In the genomic region with DNA sequence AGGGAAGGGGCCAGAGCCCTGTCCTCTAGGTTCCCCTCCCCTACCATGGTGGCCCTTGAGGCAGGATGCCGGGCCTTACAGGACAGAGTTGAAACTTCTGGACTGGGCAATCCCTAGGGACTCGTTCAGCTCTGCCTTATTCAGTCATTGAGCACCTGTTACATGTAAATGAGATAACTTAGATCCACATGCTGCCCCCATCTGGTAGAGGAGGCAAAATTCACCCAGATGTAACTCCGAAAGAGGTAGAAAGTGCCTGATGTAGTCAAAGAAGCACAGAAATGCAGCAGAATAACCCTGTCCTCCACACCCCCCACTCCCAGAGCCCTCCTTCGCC, we compare ENCODE assay signal across 8 cellular contexts. TPM values are rescaled to one million over a fixed set of nuclear protein-coding genes. Genes with fewer than 3 reads are reported as not detected.
A peak's percentile ranks its signal among the peaks of the same experiment; 100 is the strongest.
DNase-seq lines count a peak whose midpoint lies in the region; ATAC-seq, FAIRE-seq and TF ChIP-seq lines count a peak whose summit lies in the region.

No MANE protein-coding gene starts in this region.

- TF ChIP-seq EP300 in neural cell (conservative IDR thresholded peaks at IDR 0.05; ENCODE audit: poor library complexity, severe bottlenecking), result no peak

- H3K9me3 Mint-ChIP-seq in activated T-cell treated with anti-CD3 and anti-CD28 coated beads, Interleukin-2, amount 50 U/mL, for 4 hours, result peaks cover 6% of the 10 kb centered on the region

- peak overlapping the region; percentile 71 for H3K4me3 ChIP-seq in neural cell (ENCODE audit: low read length)

- H3F3A ChIP-seq in neural cell (ENCODE audit: insufficient read depth, low read length, poor library complexity, severe bottlenecking), result no peaks in the 10 kb centered on the region

- H2AFZ ChIP-seq in neural cell (ENCODE audit: low read depth, low read length), result no peak overlapping the region

- no peak for TF ChIP-seq RAD21 in neural cell (conservative IDR thresholded peaks at IDR 0.05)

- no peaks in the 10 kb centered on the region for H3K9me2 ChIP-seq in neural cell (ENCODE audit: insufficient read depth, low read length)

- H3K4me3 Mint-ChIP-seq in activated T-cell treated with anti-CD3 and anti-CD28 coated beads, Interleukin-2, amount 50 U/mL, for 4 hours, result peak overlapping the region; percentile 65

- no peaks in the 10 kb centered on the region for H3K79me2 ChIP-seq in neural cell (replicated peaks; ENCODE audit: insufficient read depth, low read length)

- peaks cover 5% of the 10 kb centered on the region for H3K9me3 ChIP-seq in neural cell (ENCODE audit: low read length)

- FAIRE-seq in HTR-8/SVneo (lab: Jason Lieb, UNC), result no peak

- H3K27me3 Mint-ChIP-seq in activated T-cell treated with anti-CD3 and anti-CD28 coated beads, Interleukin-2, amount 50 U/mL, for 4 hours (ENCODE audit: low read depth), result peaks cover 66% of the 10 kb centered on the region

- H4K20me1 ChIP-seq in neural cell (ENCODE audit: insufficient read depth), result no peaks in the 10 kb centered on the region

- no peak overlapping the region for H3K9ac ChIP-seq in neural cell (ENCODE audit: low read length)

- peaks cover 23% of the 10 kb centered on the region for H3K4me1 Mint-ChIP-seq in activated T-cell treated with anti-CD3 and anti-CD28 coated beads, Interleukin-2, amount 50 U/mL, for 4 hours (ENCODE audit: low read depth)

- peak; percentile 87 for ATAC-seq in GM21381 (IDR thresholded peaks at IDR 0.05; ENCODE audit: unreplicated experiment)
- peak; percentile 57 to 69 for ATAC-seq in activated T-cell treated with anti-CD3 and anti-CD28 coated beads, Interleukin-2, amount 50 U/mL, for 4 hours

- no peak overlapping the region for H3K4me2 ChIP-seq in neural cell (ENCODE audit: low read length)

- DNase-seq in DMS153 treated with DMSO at 0.1 percent for 48 hours (lab: John Stamatoyannopoulos, UW; ENCODE audit: unreplicated experiment), result peak; percentile 84
- DNase-seq in HTR-8/SVneo (ENCODE audit: insufficient read length, low spot score), result peak; percentile 82
- peak; percentile 77 for DNase-seq in NCI-H774 (lab: John Stamatoyannopoulos, UW)
- DNase-seq in activated T-cell treated with anti-CD3 and anti-CD28 coated beads, Interleukin-2, amount 50 U/mL, for 4 hours, result no peak
- peak; percentile 66 for DNase-seq in fibroblast of the conjunctiva (ENCODE audit: low read depth)
- no peak for DNase-seq in putamen (ENCODE audit: low spot score)

- no peaks in the 10 kb centered on the region for H3K36me3 Mint-ChIP-seq in activated T-cell treated with anti-CD3 and anti-CD28 coated beads, Interleukin-2, amount 50 U/mL, for 4 hours (ENCODE audit: insufficient read depth)

- no peak overlapping the region for H3K27ac ChIP-seq in neural cell (ENCODE audit: low read length)

- peaks cover 43% of the 10 kb centered on the region for H3K27me3 ChIP-seq in neural cell (ENCODE audit: insufficient read depth, low read depth, low read length)

- TF ChIP-seq CTCF in neural cell (IDR thresholded peaks at IDR 0.05; ENCODE audit: poor library complexity, severe bottlenecking), result peak; percentile 74

- H3K36me3 ChIP-seq in neural cell (ENCODE audit: insufficient read depth, low read length), result no peaks in the 10 kb centered on the region

TF ChIP-seq in neural cell, 6 proteins besides CTCF, POLR2A, EP300 and RAD21:
- TF ChIP-seq SMC3 (conservative IDR thresholded peaks at IDR 0.05; ENCODE audit: poor library complexity) (peak; percentile 40), EZH2 (IDR thresholded peaks at IDR 0.05; ENCODE audit: borderline replicate concordance, insufficient read depth, low read length, poor library complexity, severe bottlenecking) (no peak)

RNA-seq across cellular contexts. Expression of a gene that starts 1.5 kb away (rescaled TPM):
- total RNA-seq in activated T-cell treated with anti-CD3 and anti-CD28 coated beads, Interleukin-2, amount 50 U/mL, for 4 hours, result not detected
- not detected in 2 replicates for polyA plus RNA-seq in neural cell
- polyA minus RNA-seq in neural cell, result not detected in 2 replicates

Comparison
In these comparisons a context has a peak if more than half of its experiments do, and no peak if none do; other contexts are left out.
1. DNase-seq: peak in DMS153 treated with DMSO at 0.1 percent for 48 hours (single experiment), HTR-8/SVneo (single experiment), NCI-H774 (single experiment) and fibroblast of the conjunctiva (single experiment); none in activated T-cell treated with anti-CD3 and anti-CD28 coated beads, Interleukin-2, amount 50 U/mL, for 4 hours (single experiment) and putamen (single experiment).